8 cellular contexts compared by ENCODE assay signal in the genomic region with DNA sequence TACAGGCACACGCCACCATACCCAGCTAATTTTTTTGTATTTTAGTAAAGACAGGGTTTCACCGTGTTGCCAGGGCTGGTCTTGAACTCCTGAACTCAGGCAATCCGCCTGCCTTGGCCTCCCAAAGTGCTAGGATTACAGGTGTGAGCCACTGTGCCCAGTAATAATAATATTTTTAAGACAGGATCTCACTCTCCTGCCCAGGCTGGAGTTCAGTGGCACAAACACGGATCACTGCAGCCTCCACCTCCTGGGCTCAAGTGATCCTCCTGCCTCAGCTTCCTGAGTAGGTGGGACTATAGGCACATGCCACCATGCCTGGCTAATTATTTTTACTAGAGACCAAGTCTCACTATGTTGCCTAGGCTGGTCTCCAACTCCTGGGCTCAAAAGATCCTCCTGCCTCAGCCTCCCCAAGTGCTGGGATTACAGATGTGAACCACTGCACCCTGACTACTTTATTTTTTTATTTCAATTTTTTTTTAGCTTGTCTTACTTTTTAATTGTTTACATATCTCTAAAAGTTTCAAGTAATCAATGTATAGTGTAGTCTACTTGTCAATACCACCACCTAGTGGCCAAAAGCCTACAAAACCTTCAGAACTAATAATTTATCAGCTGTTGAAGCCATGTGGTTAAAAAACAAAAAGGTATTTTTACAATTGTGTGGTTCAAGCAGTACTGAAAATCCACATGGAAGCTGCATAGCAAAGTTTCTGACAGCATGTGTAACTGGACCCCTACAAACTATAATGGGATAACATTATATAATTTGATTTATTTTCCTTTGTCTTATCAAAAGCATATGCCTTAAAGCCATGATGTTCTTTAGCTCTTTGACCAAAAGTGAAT. TPM values are rescaled to one million over a fixed set of nuclear protein-coding genes. Genes with fewer than 3 reads are reported as not detected.
DNase-seq lines count a peak whose midpoint lies in the region; ATAC-seq and TF ChIP-seq lines count a peak whose summit lies in the region.

No MANE protein-coding gene starts in this region.

- H3K9me3 Mint-ChIP-seq in T-helper 1 cell treated with Interleukin-12 subunit alpha and Interleukin-12 subunit beta and Interleukin-4 antibody, amounts not matched to agents 30 μg/mL and 1 μg/mL, for 36 hours, result no peaks in the 10 kb centered on the region
- no peaks in the 10 kb centered on the region for H3K9me3 Mint-ChIP-seq in endothelial cell (ENCODE audit: unreplicated experiment)
- H3K9me3 Mint-ChIP-seq in naive B cell, result no peaks in the 10 kb centered on the region

- H3K36me3 Mint-ChIP-seq in T-helper 1 cell treated with Interleukin-12 subunit alpha and Interleukin-12 subunit beta and Interleukin-4 antibody, amounts not matched to agents 30 μg/mL and 1 μg/mL, for 36 hours (ENCODE audit: low read depth), result peaks cover 26% of the 10 kb centered on the region
- H3K36me3 Mint-ChIP-seq in endothelial cell (ENCODE audit: low read depth, unreplicated experiment) (peaks cover 9% of the 10 kb centered on the region), naive B cell (peaks cover 6 to 25% of the 10 kb centered on the region in 2 donors)

- peak; percentile 89 for TF ChIP-seq CTCF in endothelial cell (IDR thresholded peaks at IDR 0.05; ENCODE audit: unreplicated experiment)

- DNase-seq in COLO668 (lab: John Stamatoyannopoulos, UW; ENCODE audit: unreplicated experiment), result peak; percentile 38
- DNase-seq in NCI-H1105 treated with DMSO at 0.1 percent for 48 hours (lab: John Stamatoyannopoulos, UW), result peak; percentile 58
- DNase-seq in endothelial cell (ENCODE audit: low spot score), result peak; percentile 52
- peak; percentile 65 for DNase-seq in naive B cell
- no peak for DNase-seq in activated effector memory CD4-positive, alpha-beta T cell treated with Interleukin-2 at 50 U/mL for 16 hours

- no peak overlapping the region for H3K4me3 Mint-ChIP-seq in T-helper 1 cell treated with Interleukin-12 subunit alpha and Interleukin-12 subunit beta and Interleukin-4 antibody, amounts not matched to agents 30 μg/mL and 1 μg/mL, for 36 hours
- H3K4me3 Mint-ChIP-seq in endothelial cell (ENCODE audit: unreplicated experiment) (no peak overlapping the region), naive B cell (no peak overlapping the region)

- ATAC-seq in GM18909 (IDR thresholded peaks at IDR 0.05; ENCODE audit: poor library complexity, unreplicated experiment) (peak; percentile 43), naive B cell (ENCODE audit: low read depth in 2 of 2) (peak; percentile 61 to 75), HG03039 (IDR thresholded peaks at IDR 0.05; ENCODE audit: unreplicated experiment) (no peak)

- H3K27me3 Mint-ChIP-seq in T-helper 1 cell treated with Interleukin-12 subunit alpha and Interleukin-12 subunit beta and Interleukin-4 antibody, amounts not matched to agents 30 μg/mL and 1 μg/mL, for 36 hours (ENCODE audit: low read depth), result no peaks in the 10 kb centered on the region
- no peaks in the 10 kb centered on the region for H3K27me3 Mint-ChIP-seq in endothelial cell (ENCODE audit: unreplicated experiment)
- no peaks in the 10 kb centered on the region for H3K27me3 Mint-ChIP-seq in naive B cell

- peaks cover 54% of the 10 kb centered on the region for H3K4me1 Mint-ChIP-seq in T-helper 1 cell treated with Interleukin-12 subunit alpha and Interleukin-12 subunit beta and Interleukin-4 antibody, amounts not matched to agents 30 μg/mL and 1 μg/mL, for 36 hours (ENCODE audit: low read depth)
- H3K4me1 Mint-ChIP-seq in endothelial cell (ENCODE audit: unreplicated experiment) (peaks cover 38% of the 10 kb centered on the region), naive B cell (peaks cover 16 to 33% (median 24%) of the 10 kb centered on the region in 3 donors)

- H3K27ac Mint-ChIP-seq in T-helper 1 cell treated with Interleukin-12 subunit alpha and Interleukin-12 subunit beta and Interleukin-4 antibody, amounts not matched to agents 30 μg/mL and 1 μg/mL, for 36 hours, result peak overlapping the region; percentile 82
- H3K27ac Mint-ChIP-seq in endothelial cell (ENCODE audit: unreplicated experiment) (no peak overlapping the region), naive B cell (peak overlapping the region in 2 of 6 donors; percentile 59 to 61)

RNA-seq across cellular contexts. Expression of a gene that starts 10.4 kb away (rescaled TPM):
- 16.2 TPM for total RNA-seq in endothelial cell (ENCODE audit: unreplicated experiment)
- 10 to 100 TPM; 11.4 to 16.4 (median 15.3) TPM for polyA plus RNA-seq in naive B cell (ENCODE audit: low read depth in 6 of 6)
